In genomic region chr1:168917796-168918195, GRCh38 we compare ENCODE assay signal across 1 cellular context.
TF ChIP-seq lines count a peak whose summit lies in the region.

No MANE protein-coding gene starts in this region.

TF ChIP-seq in GM23338, 12 proteins besides CTCF, POLR2A, EP300 and RAD21 (continued from another document):
- TF ChIP-seq ZNF462 (CRISPR knock-in tag; IDR thresholded peaks at IDR 0.05) (no peak), STAT1 (IDR thresholded peaks at IDR 0.05; ENCODE audit: unreplicated experiment) (no peak), EZH2 (IDR thresholded peaks at IDR 0.05; ENCODE audit: low read depth, unreplicated experiment) (no peak)
